ENCODE assay signal across 7 cellular contexts in genomic region chr6:106628658-106629102, GRCh38. TPM values are rescaled to one million over a fixed set of nuclear protein-coding genes. Genes with fewer than 3 reads are reported as not detected.
DNase-seq lines count a peak whose midpoint lies in the region; ATAC-seq and TF ChIP-seq lines count a peak whose summit lies in the region.

No MANE protein-coding gene starts in this region.

- no peaks in the 10 kb centered on the region for H3K27me3 Mint-ChIP-seq in T-cell

- no peak for TF ChIP-seq EP300 in gastroesophageal sphincter (IDR thresholded peaks at IDR 0.05)

- CTCF ChIA-PET in T-cell (lab: Charles Lee): interaction anchor here (0.8 to 1.6 kb wide), 5 partner anchors 11 to 1912 kb away, joined by 3 to 6 read pairs (median 3); no protein-coding TSS in a partner anchor

- H3K4me3 ChIP-seq in gastroesophageal sphincter: peak overlapping the region; percentile 74 to 82

- POLR2A ChIA-PET in T-cell (lab: Charles Lee): interaction anchor here in 1 of 2 donors (0.6 kb wide), 1 partner anchor 405 kb away, joined by 3 read pairs; no protein-coding TSS in a partner anchor

- H3K4me1 ChIP-seq in gastroesophageal sphincter: peaks cover 0 to 25% (median 4%) of the 10 kb centered on the region in 3 donors

- H3K36me3 ChIP-seq in gastroesophageal sphincter: no peaks in the 10 kb centered on the region

- DNase-seq in T-cell: peak in 1 of 34 experiments; percentile 6
- peak; percentile 31 for DNase-seq in renal cortical epithelial cell (ENCODE audit: low read depth)
- DNase-seq in stimulated activated CD8-positive, alpha-beta memory T cell treated with anti-CD3 and anti-CD28 coated beads, Interleukin-4, amount 100 ng/mL, for 48 hours: no peak
- no peak for DNase-seq in HCEC 1CT

- H3K9me3 ChIP-seq in gastroesophageal sphincter: no peaks in the 10 kb centered on the region

- peaks cover 33 to 42% (median 40%) of the 10 kb centered on the region in 3 donors for H3K4me1 Mint-ChIP-seq in T-cell

- WGBS in gastroesophageal sphincter (ENCODE audit: low coverage in 1 of 2), 2 donors: 19 to 28% methylated on average over 7 of the region's 7 CpGs

- no peaks in the 10 kb centered on the region for H3K27me3 ChIP-seq in gastroesophageal sphincter

- peak overlapping the region; percentile 92 to 99 for H3K27ac Mint-ChIP-seq in T-cell

- no peak for TF ChIP-seq CTCF in gastroesophageal sphincter (IDR thresholded peaks at IDR 0.05)

- ATAC-seq in GM18520 (IDR thresholded peaks at IDR 0.05; ENCODE audit: unreplicated experiment) (peak; percentile 9), HG02678 (IDR thresholded peaks at IDR 0.05; ENCODE audit: unreplicated experiment) (peak; percentile 5), T-cell (replicated peaks in 1 of 4) (no peak), gastroesophageal sphincter (no peak)

- peak overlapping the region; percentile 89 to 98 (median 94) for H3K4me3 Mint-ChIP-seq in T-cell

- H3K27ac ChIP-seq in gastroesophageal sphincter: peak overlapping the region; percentile 32 to 85 (median 81)

- TF ChIP-seq POLR2A in gastroesophageal sphincter (IDR thresholded peaks at IDR 0.05): no peak

- H3K9me3 Mint-ChIP-seq in T-cell: no peaks in the 10 kb centered on the region

- H3K36me3 Mint-ChIP-seq in T-cell: peaks cover 4% of the 10 kb centered on the region

RNA-seq across cellular contexts. Expression of gene RTN4IP1, which starts 0.6 kb away (rescaled TPM):
- total RNA-seq in T-cell: 1 to 10 TPM; 5.2 to 7.6 (median 7.0) TPM
- total RNA-seq in gastroesophageal sphincter: 1 to 10 TPM; 2.3 to 5.3 (median 3.5) TPM
- 9.9 and 10.6 TPM in 2 replicates for total RNA-seq in renal cortical epithelial cell

RNA-seq across cellular contexts. Expression of gene QRSL1, which starts 0.7 kb away (rescaled TPM):
- total RNA-seq in T-cell: 10 to 100 TPM in 3 of 5 donors, 1 to 10 TPM in 2; 7.6 to 13.8 (median 12.3) TPM
- 10 to 100 TPM in 2 of 4 donors, 1 to 10 TPM in 2; 7.5 to 10.3 (median 9.5) TPM for total RNA-seq in gastroesophageal sphincter
- 14.2 and 14.8 TPM in 2 replicates for total RNA-seq in renal cortical epithelial cell

Comparison
In these comparisons a context has a peak if more than half of its experiments do, and no peak if none do; other contexts are left out.
1. ATAC-seq: peak in GM18520 (single experiment) and HG02678 (single experiment); none in T-cell (0 of 4) and gastroesophageal sphincter (single experiment).